In the genomic region with DNA sequence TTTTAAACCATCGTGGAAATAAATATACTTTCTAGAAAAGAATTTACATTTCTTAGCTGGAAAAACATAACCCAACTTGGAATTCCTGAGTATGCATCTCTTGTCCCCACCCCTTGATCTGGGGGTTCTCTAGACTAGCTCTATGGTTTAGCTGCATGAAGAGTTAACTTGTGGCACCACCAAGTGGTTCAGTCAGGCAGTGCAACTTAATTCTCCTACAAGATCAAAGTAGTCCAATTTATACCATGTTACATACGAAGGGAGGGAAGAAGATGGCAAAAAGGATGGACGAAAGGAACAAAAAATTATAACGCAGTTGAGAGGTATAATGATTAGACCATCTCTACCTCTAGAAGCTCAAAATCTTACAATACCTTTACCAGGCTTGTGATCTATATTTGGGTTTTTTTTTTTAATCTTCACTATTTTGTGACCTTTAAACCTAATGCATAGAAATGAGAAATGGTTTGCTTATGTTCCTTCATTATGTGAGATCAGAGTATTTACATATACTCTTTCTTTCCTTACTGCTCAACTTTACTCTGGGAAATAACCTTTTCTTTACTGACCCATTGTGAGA, we compare ENCODE assay signal across 8 cellular contexts. TPM values are rescaled to one million over a fixed set of nuclear protein-coding genes. Genes with fewer than 3 reads are reported as not detected.
DNase-seq lines count a peak whose midpoint lies in the region; ATAC-seq, FAIRE-seq and TF ChIP-seq lines count a peak whose summit lies in the region.

No MANE protein-coding gene starts in this region.

- H3K27me3 Mint-ChIP-seq in activated CD4-positive, alpha-beta T cell treated with anti-CD3 and anti-CD28 coated beads for 36 hours: no peaks in the 10 kb centered on the region

- H3K27ac Mint-ChIP-seq in activated CD4-positive, alpha-beta T cell treated with anti-CD3 and anti-CD28 coated beads for 36 hours: no peak overlapping the region

- CTCF ChIA-PET in A549 (lab: Yijun Ruan, JAX): interaction anchor here (0.5 to 4.5 kb wide), 45 partner anchors 9 to 1388 kb away, joined by 3 to 78 read pairs (median 4); a partner anchor contains a TSS
- CTCF ChIA-PET in activated CD4-positive, alpha-beta T cell treated with anti-CD3 and anti-CD28 coated beads for 36 hours (lab: Charles Lee): interaction anchor here (0.5 to 2.3 kb wide), 29 partner anchors 8 to 472 kb away, joined by 3 to 32 read pairs (median 4); no protein-coding TSS in a partner anchor

- peaks cover 2% of the 10 kb centered on the region for H3K4me1 Mint-ChIP-seq in activated CD4-positive, alpha-beta T cell treated with anti-CD3 and anti-CD28 coated beads for 36 hours

- peak; percentile 79 for FAIRE-seq in A549 (lab: Jason Lieb, UNC)

- no peaks in the 10 kb centered on the region for H3K9me3 ChIP-seq in A549

- no peak overlapping the region for H3K4me3 Mint-ChIP-seq in activated CD4-positive, alpha-beta T cell treated with anti-CD3 and anti-CD28 coated beads for 36 hours

- POLR2A ChIA-PET in A549 (lab: Yijun Ruan, JAX): interaction anchor here (0.6 kb wide), 1 partner anchor 298 kb away, joined by 3 read pairs; no protein-coding TSS in a partner anchor
- POLR2A ChIA-PET in activated CD4-positive, alpha-beta T cell treated with anti-CD3 and anti-CD28 coated beads for 36 hours (lab: Charles Lee): no interaction called here

- 5% methylated on average over 4 of the region's 4 CpGs for WGBS in A549 (ENCODE audit: missing lambda C conversion rate)

- H3K27ac ChIP-seq in A549 (no peak overlapping the region), coronary artery (no peak overlapping the region)

- DNase-seq in A549 (ENCODE audit: low read depth in 1 of 2, low spot score in 1 of 2) (peak; percentile 75 to 79), NCI-H2196 treated with DMSO at 0.1 percent for 48 hours (lab: John Stamatoyannopoulos, UW; ENCODE audit: unreplicated experiment) (peak; percentile 5), coronary artery (ENCODE audit: low spot score) (no peak), lung microvascular endothelial cell (ENCODE audit: low read depth in 2 of 2) (peak; percentile 82)
- DNase-seq in activated CD4-positive, alpha-beta T cell treated with anti-CD3 and anti-CD28 coated beads for 36 hours: peak; percentile 76
- peak; percentile 41 for DNase-seq in stimulated activated CD8-positive, alpha-beta memory T cell treated with anti-CD3 and anti-CD28 coated beads, Interleukin-4, amount 100 ng/mL, for 24 hours (ENCODE audit: low read depth)

- peaks cover 5% of the 10 kb centered on the region for H3K36me3 Mint-ChIP-seq in activated CD4-positive, alpha-beta T cell treated with anti-CD3 and anti-CD28 coated beads for 36 hours (ENCODE audit: low read depth)

- no peak overlapping the region for H3K4me2 ChIP-seq in A549

- ATAC-seq in A549 (peak; percentile 88 to 97), HG02885 (IDR thresholded peaks at IDR 0.05; ENCODE audit: poor library complexity, unreplicated experiment) (peak; percentile 87)
- ATAC-seq in activated CD4-positive, alpha-beta T cell treated with anti-CD3 and anti-CD28 coated beads for 36 hours: peak; percentile 71

- intact Hi-C loops in activated CD4-positive, alpha-beta T cell treated with anti-CD3 and anti-CD28 coated beads for 36 hours (cut with DNase I, micrococcal nuclease): loop anchor here (1.0 to 5.0 kb wide), 3 partner anchors 21 to 275 kb away; no protein-coding TSS in a partner anchor

- no peaks in the 10 kb centered on the region for H3K4me1 ChIP-seq in A549

- H3K9me3 Mint-ChIP-seq in activated CD4-positive, alpha-beta T cell treated with anti-CD3 and anti-CD28 coated beads for 36 hours (ENCODE audit: low read depth): no peaks in the 10 kb centered on the region

- no peak overlapping the region for H3K4me3 ChIP-seq in A549
- no peak overlapping the region for H3K4me3 ChIP-seq in coronary artery

- no peak for TF ChIP-seq POLR2A in A549 (IDR thresholded peaks at IDR 0.05; ENCODE audit: low read length)

- peak; percentile 88 for TF ChIP-seq RAD21 in A549 (conservative IDR thresholded peaks at IDR 0.05 in 1 of 2, IDR thresholded peaks at IDR 0.05 in 1 of 2)

- no peak for TF ChIP-seq EP300 in A549 (IDR thresholded peaks at IDR 0.05)

- peak; percentile 81 for TF ChIP-seq CTCF in A549 (IDR thresholded peaks at IDR 0.05)
- peak; percentile 75 for TF ChIP-seq CTCF in GM12873 (IDR thresholded peaks at IDR 0.05; ENCODE audit: insufficient read depth, low read depth, low read length, missing control alignments)
- TF ChIP-seq CTCF in coronary artery (IDR thresholded peaks at IDR 0.05): peak; percentile 50

TF ChIP-seq in A549, 52 proteins besides CTCF, POLR2A, EP300 and RAD21:
- TF ChIP-seq PHF8 (IDR thresholded peaks at IDR 0.05; ENCODE audit: borderline replicate concordance, low read depth) (no peak), SMC3 (IDR thresholded peaks at IDR 0.05) (peak; percentile 76)

RNA-seq across cellular contexts. Expression of a gene that starts 28.5 kb away (rescaled TPM):
- polyA plus RNA-seq in A549 (2011; rRNA removed) (48.7 and 50.2 TPM in 2 replicates), A549 (2017; fragmentation: RNase III; extraction: RNeasy Plus Mini Kit Qiagen cat#74134 plus additional on column Dnase treatment) (22.9 to 25.5 TPM (median 23.7 TPM) in 3 replicates)
- polyA plus RNA-seq in A549 (2012; cell fraction: cytosol; rRNA removed): 15.2 and 16.6 TPM in 2 replicates
- 7.8 and 10.5 TPM in 2 replicates for polyA plus RNA-seq in A549 (2012; cell fraction: nucleus; rRNA removed)
- 19.6 and 28.7 TPM in 2 replicates for polyA minus RNA-seq in A549 (2011; rRNA and poly(A)+ RNA removed)
- total RNA-seq in activated CD4-positive, alpha-beta T cell treated with anti-CD3 and anti-CD28 coated beads for 36 hours: 10 to 100 TPM; 41.9 to 42.3 TPM
- total RNA-seq in lung microvascular endothelial cell: 26.2 and 29.6 TPM in 2 replicates
